In genomic region chr4:4861592-4862551, GRCh38 we compare ENCODE assay signal across 1 cellular context.
TF ChIP-seq lines count a peak whose summit lies in the region.

No MANE protein-coding gene starts in this region.

TF ChIP-seq in IMR-90, 13 proteins besides CTCF, POLR2A, EP300 and RAD21:
- no peak for TF ChIP-seq BHLHE40 (IDR thresholded peaks at IDR 0.05; ENCODE audit: low read depth, low read length)
- no peak for TF ChIP-seq MAFK (IDR thresholded peaks at IDR 0.05; ENCODE audit: low read depth, low read length)
- TF ChIP-seq USF2 (IDR thresholded peaks at IDR 0.05; ENCODE audit: low read depth, low read length): no peak
- TF ChIP-seq SMC3 (IDR thresholded peaks at IDR 0.05; ENCODE audit: low read depth, low read length): no peak
- no peak for TF ChIP-seq RFX5 (IDR thresholded peaks at IDR 0.05; ENCODE audit: low read depth, low read length)
- no peak for TF ChIP-seq MAZ (IDR thresholded peaks at IDR 0.05; ENCODE audit: borderline replicate concordance, low read depth, low read length)
- no peak for TF ChIP-seq FOS (IDR thresholded peaks at IDR 0.05; ENCODE audit: low read depth, low read length)
- no peak for TF ChIP-seq MXI1 (IDR thresholded peaks at IDR 0.05; ENCODE audit: borderline replicate concordance, low read depth, low read length)
- no peak for TF ChIP-seq CEBPB (IDR thresholded peaks at IDR 0.05; ENCODE audit: low read depth, low read length)
- TF ChIP-seq RCOR1 (IDR thresholded peaks at IDR 0.05; ENCODE audit: insufficient replicate concordance, low read length): no peak
